ENCODE assay signal across 1 cellular context in the genomic region with DNA sequence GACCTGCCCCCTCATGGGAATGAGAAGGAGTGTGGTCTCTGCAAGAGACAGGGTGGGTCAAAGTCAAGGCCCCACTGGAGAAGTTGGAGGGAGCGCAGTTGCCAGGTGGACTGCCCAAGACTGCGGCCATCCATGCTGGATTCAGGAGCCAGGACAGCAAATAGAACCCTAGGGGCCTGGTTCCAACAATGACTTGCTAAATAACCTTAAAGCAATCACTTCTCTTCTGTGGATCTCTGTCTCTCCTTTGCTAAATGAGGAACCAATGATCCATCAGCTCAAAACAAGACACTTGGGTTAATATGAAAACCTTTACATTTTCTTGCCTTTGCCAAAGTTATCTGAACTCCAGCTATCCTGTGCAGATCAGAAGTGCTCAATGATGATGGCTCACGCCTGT.
A peak's percentile ranks its signal among the peaks of the same experiment; 100 is the strongest.
TF ChIP-seq lines count a peak whose summit lies in the region.

No MANE protein-coding gene starts in this region.

TF ChIP-seq in HepG2, 621 proteins besides CTCF, POLR2A, EP300 and RAD21:
- TF ChIP-seq NFE2L2 (IDR thresholded peaks at IDR 0.05; ENCODE audit: low read length) = peak; percentile 38; the same call in 1 of the 2 replicates
- TF ChIP-seq, protein P1, sequence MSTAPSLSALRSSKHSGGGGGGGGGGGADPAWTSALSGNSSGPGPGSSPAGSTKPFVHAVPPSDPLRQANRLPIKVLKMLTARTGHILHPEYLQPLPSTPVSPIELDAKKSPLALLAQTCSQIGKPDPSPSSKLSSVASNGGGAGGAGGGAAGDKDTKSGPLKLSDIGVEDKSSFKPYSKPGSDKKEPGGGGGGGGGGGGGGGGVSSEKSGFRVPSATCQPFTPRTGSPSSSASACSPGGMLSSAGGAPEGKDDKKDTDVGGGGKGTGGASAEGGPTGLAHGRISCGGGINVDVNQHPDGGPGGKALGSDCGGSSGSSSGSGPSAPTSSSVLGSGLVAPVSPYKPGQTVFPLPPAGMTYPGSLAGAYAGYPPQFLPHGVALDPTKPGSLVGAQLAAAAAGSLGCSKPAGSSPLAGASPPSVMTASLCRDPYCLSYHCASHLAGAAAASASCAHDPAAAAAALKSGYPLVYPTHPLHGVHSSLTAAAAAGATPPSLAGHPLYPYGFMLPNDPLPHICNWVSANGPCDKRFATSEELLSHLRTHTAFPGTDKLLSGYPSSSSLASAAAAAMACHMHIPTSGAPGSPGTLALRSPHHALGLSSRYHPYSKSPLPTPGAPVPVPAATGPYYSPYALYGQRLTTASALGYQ (CRISPR knock-in tag; IDR thresholded peaks at IDR 0.05) = no peak
